In the genomic region with DNA sequence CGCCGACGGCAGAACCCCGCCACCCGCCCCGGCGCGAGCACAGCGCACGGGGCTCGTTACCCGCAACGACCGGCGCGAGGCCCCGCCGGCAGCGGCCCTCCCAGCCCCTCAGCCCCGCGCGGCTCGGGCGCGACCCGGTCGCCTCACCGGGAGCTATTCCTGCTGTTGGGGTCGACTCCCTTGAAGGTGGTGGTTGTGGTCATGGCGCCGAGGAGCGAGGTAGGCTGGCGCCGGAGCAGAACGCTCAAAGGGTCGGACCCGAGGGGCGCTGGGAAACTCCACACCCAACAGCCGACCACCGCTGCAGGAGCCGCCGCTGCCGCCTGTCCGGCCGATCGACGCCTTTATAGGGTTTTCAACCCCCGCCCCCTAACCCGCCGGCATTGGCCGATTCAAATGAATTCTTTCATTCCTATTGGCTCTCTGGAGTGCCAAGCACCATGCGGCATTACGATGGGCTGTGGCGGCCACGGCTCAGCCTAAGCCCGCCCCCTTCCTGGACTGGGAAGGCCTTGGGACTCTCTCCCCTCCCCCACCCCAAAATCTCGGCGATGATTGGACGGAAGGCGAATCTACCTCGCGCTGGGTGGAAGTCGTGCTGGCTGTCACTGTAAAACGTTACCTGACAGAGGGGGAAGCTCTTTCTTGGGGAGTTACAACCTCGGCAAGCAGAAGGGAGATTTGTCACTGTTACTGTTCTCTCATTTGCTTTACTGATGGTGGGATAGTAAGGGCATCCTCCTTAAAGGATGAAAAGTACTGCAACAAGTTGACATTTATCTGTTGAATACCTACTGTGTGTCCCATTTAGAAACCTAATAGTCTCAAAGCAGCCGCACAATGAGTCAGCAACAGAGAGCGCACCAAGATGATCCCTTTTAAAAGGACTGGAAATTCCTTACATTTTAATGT, we compare ENCODE assay signal across 1 cellular context.
TF ChIP-seq lines count a peak whose summit lies in the region.

A gene with protein sequence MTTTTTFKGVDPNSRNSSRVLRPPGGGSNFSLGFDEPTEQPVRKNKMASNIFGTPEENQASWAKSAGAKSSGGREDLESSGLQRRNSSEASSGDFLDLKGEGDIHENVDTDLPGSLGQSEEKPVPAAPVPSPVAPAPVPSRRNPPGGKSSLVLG (minus strand): TSS at position 318 of the 912 bp plus-strand sequence. CDS start 115 bp downstream, at position 203.

TF ChIP-seq in K562, 482 proteins besides CTCF, POLR2A, EP300 and RAD21 (continued from another document and continues in another):
- TF ChIP-seq, protein P1, sequence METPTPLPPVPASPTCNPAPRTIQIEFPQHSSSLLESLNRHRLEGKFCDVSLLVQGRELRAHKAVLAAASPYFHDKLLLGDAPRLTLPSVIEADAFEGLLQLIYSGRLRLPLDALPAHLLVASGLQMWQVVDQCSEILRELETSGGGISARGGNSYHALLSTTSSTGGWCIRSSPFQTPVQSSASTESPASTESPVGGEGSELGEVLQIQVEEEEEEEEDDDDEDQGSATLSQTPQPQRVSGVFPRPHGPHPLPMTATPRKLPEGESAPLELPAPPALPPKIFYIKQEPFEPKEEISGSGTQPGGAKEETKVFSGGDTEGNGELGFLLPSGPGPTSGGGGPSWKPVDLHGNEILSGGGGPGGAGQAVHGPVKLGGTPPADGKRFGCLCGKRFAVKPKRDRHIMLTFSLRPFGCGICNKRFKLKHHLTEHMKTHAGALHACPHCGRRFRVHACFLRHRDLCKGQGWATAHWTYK (CRISPR knock-in tag; IDR thresholded peaks at IDR 0.05) = no peak; the same call in 1 of the 2 replicates
- no peak for TF ChIP-seq ZNF41 (CRISPR knock-in tag; conservative IDR thresholded peaks at IDR 0.05)
- TF ChIP-seq, protein P2, sequence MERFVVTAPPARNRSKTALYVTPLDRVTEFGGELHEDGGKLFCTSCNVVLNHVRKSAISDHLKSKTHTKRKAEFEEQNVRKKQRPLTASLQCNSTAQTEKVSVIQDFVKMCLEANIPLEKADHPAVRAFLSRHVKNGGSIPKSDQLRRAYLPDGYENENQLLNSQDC (CRISPR knock-in tag; IDR thresholded peaks at IDR 0.05) = peak; percentile 94; the same call in 1 of the 2 replicates
- TF ChIP-seq SP2 (IDR thresholded peaks at IDR 0.05; ENCODE audit: extremely low read depth, low read depth, low read length, poor library complexity, severe bottlenecking) = peak; percentile 89
- 0 out of 2 replicates have a peak, but pooled peaks have one; percentile 4 for TF ChIP-seq ZNF143 (CRISPR knock-in tag; IDR thresholded peaks at IDR 0.05)
- peak in 1 of 2 experiments; percentile 48; a peak in 1 of 4 replicates for TF ChIP-seq TRIM24 (IDR thresholded peaks at IDR 0.05)
- peak; percentile 94 for TF ChIP-seq GTF2F1 (IDR thresholded peaks at IDR 0.05; ENCODE audit: low read depth, low read length)
- TF ChIP-seq, protein P3, sequence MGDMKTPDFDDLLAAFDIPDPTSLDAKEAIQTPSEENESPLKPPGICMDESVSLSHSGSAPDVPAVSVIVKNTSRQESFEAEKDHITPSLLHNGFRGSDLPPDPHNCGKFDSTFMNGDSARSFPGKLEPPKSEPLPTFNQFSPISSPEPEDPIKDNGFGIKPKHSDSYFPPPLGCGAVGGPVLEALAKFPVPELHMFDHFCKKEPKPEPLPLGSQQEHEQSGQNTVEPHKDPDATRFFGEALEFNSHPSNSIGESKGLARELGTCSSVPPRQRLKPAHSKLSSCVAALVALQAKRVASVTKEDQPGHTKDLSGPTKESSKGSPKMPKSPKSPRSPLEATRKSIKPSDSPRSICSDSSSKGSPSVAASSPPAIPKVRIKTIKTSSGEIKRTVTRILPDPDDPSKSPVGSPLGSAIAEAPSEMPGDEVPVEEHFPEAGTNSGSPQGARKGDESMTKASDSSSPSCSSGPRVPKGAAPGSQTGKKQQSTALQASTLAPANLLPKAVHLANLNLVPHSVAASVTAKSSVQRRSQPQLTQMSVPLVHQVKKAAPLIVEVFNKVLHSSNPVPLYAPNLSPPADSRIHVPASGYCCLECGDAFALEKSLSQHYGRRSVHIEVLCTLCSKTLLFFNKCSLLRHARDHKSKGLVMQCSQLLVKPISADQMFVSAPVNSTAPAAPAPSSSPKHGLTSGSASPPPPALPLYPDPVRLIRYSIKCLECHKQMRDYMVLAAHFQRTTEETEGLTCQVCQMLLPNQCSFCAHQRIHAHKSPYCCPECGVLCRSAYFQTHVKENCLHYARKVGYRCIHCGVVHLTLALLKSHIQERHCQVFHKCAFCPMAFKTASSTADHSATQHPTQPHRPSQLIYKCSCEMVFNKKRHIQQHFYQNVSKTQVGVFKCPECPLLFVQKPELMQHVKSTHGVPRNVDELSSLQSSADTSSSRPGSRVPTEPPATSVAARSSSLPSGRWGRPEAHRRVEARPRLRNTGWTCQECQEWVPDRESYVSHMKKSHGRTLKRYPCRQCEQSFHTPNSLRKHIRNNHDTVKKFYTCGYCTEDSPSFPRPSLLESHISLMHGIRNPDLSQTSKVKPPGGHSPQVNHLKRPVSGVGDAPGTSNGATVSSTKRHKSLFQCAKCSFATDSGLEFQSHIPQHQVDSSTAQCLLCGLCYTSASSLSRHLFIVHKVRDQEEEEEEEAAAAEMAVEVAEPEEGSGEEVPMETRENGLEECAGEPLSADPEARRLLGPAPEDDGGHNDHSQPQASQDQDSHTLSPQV (IDR thresholded peaks at IDR 0.05) = peak; percentile 71
- TF ChIP-seq, protein P4, sequence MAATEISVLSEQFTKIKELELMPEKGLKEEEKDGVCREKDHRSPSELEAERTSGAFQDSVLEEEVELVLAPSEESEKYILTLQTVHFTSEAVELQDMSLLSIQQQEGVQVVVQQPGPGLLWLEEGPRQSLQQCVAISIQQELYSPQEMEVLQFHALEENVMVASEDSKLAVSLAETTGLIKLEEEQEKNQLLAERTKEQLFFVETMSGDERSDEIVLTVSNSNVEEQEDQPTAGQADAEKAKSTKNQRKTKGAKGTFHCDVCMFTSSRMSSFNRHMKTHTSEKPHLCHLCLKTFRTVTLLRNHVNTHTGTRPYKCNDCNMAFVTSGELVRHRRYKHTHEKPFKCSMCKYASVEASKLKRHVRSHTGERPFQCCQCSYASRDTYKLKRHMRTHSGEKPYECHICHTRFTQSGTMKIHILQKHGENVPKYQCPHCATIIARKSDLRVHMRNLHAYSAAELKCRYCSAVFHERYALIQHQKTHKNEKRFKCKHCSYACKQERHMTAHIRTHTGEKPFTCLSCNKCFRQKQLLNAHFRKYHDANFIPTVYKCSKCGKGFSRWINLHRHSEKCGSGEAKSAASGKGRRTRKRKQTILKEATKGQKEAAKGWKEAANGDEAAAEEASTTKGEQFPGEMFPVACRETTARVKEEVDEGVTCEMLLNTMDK (IDR thresholded peaks at IDR 0.05; ENCODE audit: borderline replicate concordance, insufficient read depth, low read depth, low read length, poor library complexity, severe bottlenecking) = no peak
- peak; percentile 99 for TF ChIP-seq TBP (optimal IDR thresholded peaks at IDR 0.05; ENCODE audit: low read depth, low read length)
- 0 out of 2 replicates have a peak, but pooled peaks have one; percentile 42 for TF ChIP-seq GTF2E2 (tag; IDR thresholded peaks at IDR 0.05)
- TF ChIP-seq, protein P5, sequence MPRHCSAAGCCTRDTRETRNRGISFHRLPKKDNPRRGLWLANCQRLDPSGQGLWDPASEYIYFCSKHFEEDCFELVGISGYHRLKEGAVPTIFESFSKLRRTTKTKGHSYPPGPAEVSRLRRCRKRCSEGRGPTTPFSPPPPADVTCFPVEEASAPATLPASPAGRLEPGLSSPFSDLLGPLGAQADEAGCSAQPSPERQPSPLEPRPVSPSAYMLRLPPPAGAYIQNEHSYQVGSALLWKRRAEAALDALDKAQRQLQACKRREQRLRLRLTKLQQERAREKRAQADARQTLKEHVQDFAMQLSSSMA (CRISPR knock-in tag; IDR thresholded peaks at IDR 0.05) = 0 out of 2 replicates have a peak, but pooled peaks have one; percentile 20
- TF ChIP-seq, protein P6, sequence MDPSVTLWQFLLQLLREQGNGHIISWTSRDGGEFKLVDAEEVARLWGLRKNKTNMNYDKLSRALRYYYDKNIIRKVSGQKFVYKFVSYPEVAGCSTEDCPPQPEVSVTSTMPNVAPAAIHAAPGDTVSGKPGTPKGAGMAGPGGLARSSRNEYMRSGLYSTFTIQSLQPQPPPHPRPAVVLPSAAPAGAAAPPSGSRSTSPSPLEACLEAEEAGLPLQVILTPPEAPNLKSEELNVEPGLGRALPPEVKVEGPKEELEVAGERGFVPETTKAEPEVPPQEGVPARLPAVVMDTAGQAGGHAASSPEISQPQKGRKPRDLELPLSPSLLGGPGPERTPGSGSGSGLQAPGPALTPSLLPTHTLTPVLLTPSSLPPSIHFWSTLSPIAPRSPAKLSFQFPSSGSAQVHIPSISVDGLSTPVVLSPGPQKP (CRISPR knock-in tag; IDR thresholded peaks at IDR 0.05) = no peak
- TF ChIP-seq PHF8 (IDR thresholded peaks at IDR 0.05; ENCODE audit: borderline replicate concordance, low read length) = peak; percentile 98
- TF ChIP-seq NFE2 (IDR thresholded peaks at IDR 0.05; ENCODE audit: low read depth) = peak; percentile 92
- TF ChIP-seq KLF6 (CRISPR knock-in tag; IDR thresholded peaks at IDR 0.05; ENCODE audit: borderline replicate concordance) = peak; percentile 59; the same call in 1 of the 2 replicates
- TF ChIP-seq ZNF780A (CRISPR knock-in tag; IDR thresholded peaks at IDR 0.05) = no peak
- no peak; the same call in 1 of the 2 replicates for TF ChIP-seq TEAD4 (IDR thresholded peaks at IDR 0.05; ENCODE audit: low read length)
- TF ChIP-seq TEAD4 (CRISPR knock-in tag; IDR thresholded peaks at IDR 0.05; ENCODE audit: borderline replicate concordance) = no peak
- TF ChIP-seq HDAC1 (IDR thresholded peaks at IDR 0.05) = peak in 1 of 2 experiments; percentile 65; a peak in 2 of 4 replicates
- TF ChIP-seq BHLHE40 (IDR thresholded peaks at IDR 0.05; ENCODE audit: low read length) = peak; percentile 59
- TF ChIP-seq, protein P7, sequence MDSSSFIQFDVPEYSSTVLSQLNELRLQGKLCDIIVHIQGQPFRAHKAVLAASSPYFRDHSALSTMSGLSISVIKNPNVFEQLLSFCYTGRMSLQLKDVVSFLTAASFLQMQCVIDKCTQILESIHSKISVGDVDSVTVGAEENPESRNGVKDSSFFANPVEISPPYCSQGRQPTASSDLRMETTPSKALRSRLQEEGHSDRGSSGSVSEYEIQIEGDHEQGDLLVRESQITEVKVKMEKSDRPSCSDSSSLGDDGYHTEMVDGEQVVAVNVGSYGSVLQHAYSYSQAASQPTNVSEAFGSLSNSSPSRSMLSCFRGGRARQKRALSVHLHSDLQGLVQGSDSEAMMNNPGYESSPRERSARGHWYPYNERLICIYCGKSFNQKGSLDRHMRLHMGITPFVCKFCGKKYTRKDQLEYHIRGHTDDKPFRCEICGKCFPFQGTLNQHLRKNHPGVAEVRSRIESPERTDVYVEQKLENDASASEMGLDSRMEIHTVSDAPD (CRISPR knock-in tag; IDR thresholded peaks at IDR 0.05) = no peak
- peak; percentile 93 to 97 for TF ChIP-seq NONO (IDR thresholded peaks at IDR 0.05; ENCODE audit: low read depth in 2 of 2, low read length in 1 of 2)
- peak; percentile 55 for TF ChIP-seq GABPA (tag; conservative IDR thresholded peaks at IDR 0.05; ENCODE audit: low read depth)
- TF ChIP-seq HMGN3 (IDR thresholded peaks at IDR 0.05; ENCODE audit: borderline replicate concordance, extremely low read depth, insufficient read length, low read depth, low read length) = peak; percentile 72
- TF ChIP-seq ZNF561 (CRISPR knock-in tag; conservative IDR thresholded peaks at IDR 0.05) = no peak
- peak; percentile 77 for TF ChIP-seq MAFF (IDR thresholded peaks at IDR 0.05; ENCODE audit: low read length)
- TF ChIP-seq, protein P8, sequence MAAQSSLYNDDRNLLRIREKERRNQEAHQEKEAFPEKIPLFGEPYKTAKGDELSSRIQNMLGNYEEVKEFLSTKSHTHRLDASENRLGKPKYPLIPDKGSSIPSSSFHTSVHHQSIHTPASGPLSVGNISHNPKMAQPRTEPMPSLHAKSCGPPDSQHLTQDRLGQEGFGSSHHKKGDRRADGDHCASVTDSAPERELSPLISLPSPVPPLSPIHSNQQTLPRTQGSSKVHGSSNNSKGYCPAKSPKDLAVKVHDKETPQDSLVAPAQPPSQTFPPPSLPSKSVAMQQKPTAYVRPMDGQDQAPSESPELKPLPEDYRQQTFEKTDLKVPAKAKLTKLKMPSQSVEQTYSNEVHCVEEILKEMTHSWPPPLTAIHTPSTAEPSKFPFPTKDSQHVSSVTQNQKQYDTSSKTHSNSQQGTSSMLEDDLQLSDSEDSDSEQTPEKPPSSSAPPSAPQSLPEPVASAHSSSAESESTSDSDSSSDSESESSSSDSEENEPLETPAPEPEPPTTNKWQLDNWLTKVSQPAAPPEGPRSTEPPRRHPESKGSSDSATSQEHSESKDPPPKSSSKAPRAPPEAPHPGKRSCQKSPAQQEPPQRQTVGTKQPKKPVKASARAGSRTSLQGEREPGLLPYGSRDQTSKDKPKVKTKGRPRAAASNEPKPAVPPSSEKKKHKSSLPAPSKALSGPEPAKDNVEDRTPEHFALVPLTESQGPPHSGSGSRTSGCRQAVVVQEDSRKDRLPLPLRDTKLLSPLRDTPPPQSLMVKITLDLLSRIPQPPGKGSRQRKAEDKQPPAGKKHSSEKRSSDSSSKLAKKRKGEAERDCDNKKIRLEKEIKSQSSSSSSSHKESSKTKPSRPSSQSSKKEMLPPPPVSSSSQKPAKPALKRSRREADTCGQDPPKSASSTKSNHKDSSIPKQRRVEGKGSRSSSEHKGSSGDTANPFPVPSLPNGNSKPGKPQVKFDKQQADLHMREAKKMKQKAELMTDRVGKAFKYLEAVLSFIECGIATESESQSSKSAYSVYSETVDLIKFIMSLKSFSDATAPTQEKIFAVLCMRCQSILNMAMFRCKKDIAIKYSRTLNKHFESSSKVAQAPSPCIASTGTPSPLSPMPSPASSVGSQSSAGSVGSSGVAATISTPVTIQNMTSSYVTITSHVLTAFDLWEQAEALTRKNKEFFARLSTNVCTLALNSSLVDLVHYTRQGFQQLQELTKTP (IDR thresholded peaks at IDR 0.05; ENCODE audit: low read depth in 1 of 2, partially characterized antibody in 2 of 2) = peak in 1 of 2 experiments; percentile 43
- TF ChIP-seq SLC30A9 (CRISPR knock-in tag; IDR thresholded peaks at IDR 0.05) = 0 out of 2 replicates have a peak, but pooled peaks have one; percentile 21
- TF ChIP-seq ZNF217 (CRISPR knock-in tag; IDR thresholded peaks at IDR 0.05) = no peak
- TF ChIP-seq CTBP1 (IDR thresholded peaks at IDR 0.05; ENCODE audit: borderline replicate concordance) = peak; percentile 54
- TF ChIP-seq SIN3A (IDR thresholded peaks at IDR 0.05; ENCODE audit: borderline replicate concordance in 2 of 2, control insufficient read depth in 1 of 2, low read depth in 2 of 2, low read length in 2 of 2) = peak; percentile 86 to 90; a peak in 3 of 4 replicates
- peak; percentile 57 for TF ChIP-seq ELF1 (tag; IDR thresholded peaks at IDR 0.05)
- TF ChIP-seq PYGO2 (tag; IDR thresholded peaks at IDR 0.05) = no peak
- TF ChIP-seq, protein P9, sequence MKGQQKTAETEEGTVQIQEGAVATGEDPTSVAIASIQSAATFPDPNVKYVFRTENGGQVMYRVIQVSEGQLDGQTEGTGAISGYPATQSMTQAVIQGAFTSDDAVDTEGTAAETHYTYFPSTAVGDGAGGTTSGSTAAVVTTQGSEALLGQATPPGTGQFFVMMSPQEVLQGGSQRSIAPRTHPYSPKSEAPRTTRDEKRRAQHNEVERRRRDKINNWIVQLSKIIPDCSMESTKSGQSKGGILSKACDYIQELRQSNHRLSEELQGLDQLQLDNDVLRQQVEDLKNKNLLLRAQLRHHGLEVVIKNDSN (CRISPR knock-in tag; IDR thresholded peaks at IDR 0.05) = peak; percentile 42; the same call in 1 of the 2 replicates
- TF ChIP-seq PHTF2 (CRISPR knock-in tag; IDR thresholded peaks at IDR 0.05) = no peak
- peak; percentile 74 for TF ChIP-seq CREM (IDR thresholded peaks at IDR 0.05; ENCODE audit: low read depth)
- no peak for TF ChIP-seq ADNP (tag; IDR thresholded peaks at IDR 0.05)
